In the genomic region with DNA sequence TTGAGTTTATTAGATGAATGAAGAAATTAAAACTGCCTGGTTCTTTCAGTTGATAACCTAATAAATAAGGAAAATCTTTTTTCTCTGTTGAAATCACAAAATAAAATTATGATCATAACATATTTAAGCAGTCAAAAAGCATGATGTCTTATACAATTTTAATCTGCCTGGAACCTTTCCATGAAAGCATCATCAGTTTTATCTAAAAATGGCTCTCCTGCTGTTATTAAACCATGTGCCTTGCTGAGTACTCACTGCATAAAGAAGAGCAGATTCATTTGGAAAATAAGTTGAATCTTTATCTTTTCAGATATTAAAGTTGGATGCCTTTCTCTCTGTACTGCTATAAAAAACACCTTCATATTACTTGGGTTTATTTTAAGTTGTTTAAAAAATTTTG, we compare ENCODE assay signal across 19 cellular contexts.
"Had no signal": no experiment of that assay in that cellular context is flagged by ENCODE, and none has a peak within 500 bp of the region (broad histone marks: within the 10 kb centered on the region; RNA-seq: fewer than 3 reads in every experiment).

No MANE protein-coding gene starts in this region.

- ATAC-seq: left lobe of liver; naive thymus-derived CD4-positive, alpha-beta T cell; sciatic nerve; stimulated activated naive CD8-positive, alpha-beta T cell treated with anti-CD3 and anti-CD28 coated beads, Interleukin-15, amount 100 ng/mL, for 72 hours had no signal

- DNase-seq: cortex of kidney; effector CD4-positive, alpha-beta T cell; head of caudate nucleus; mesenchymal stem cell; naive thymus-derived CD4-positive, alpha-beta T cell; stimulated activated CD4-positive, alpha-beta T cell treated with anti-CD3 and anti-CD28 coated beads, Interleukin-12 subunit alpha, Interleukin-12 subunit beta, amount 100 ng/mL, for 4 hours; stimulated activated CD4-positive, alpha-beta T cell treated with anti-CD3 and anti-CD28 coated beads, Interleukin-1b, Interleukin-23, amount 100 ng/mL, for 48 hours; stimulated activated CD4-positive, alpha-beta T cell treated with anti-CD3 and anti-CD28 coated beads, Interleukin-4, amount 100 ng/mL, for 1 hour; stimulated activated CD8-positive, alpha-beta memory T cell treated with anti-CD3 and anti-CD28 coated beads, Interleukin-4, amount 100 ng/mL, for 48 hours; stimulated activated naive CD4-positive, alpha-beta T cell; stimulated activated naive CD8-positive, alpha-beta T cell treated with anti-CD3 and anti-CD28 coated beads, Interleukin-15, amount 100 ng/mL, for 72 hours had no signal

- H3K27ac ChIP-seq: neural progenitor cell, parathyroid adenoma, right atrium auricular region, thoracic aorta, tibial nerve, upper lobe of left lung had no signal
